Comparison of ENCODE assay signal across 22 cellular contexts in the genomic region with DNA sequence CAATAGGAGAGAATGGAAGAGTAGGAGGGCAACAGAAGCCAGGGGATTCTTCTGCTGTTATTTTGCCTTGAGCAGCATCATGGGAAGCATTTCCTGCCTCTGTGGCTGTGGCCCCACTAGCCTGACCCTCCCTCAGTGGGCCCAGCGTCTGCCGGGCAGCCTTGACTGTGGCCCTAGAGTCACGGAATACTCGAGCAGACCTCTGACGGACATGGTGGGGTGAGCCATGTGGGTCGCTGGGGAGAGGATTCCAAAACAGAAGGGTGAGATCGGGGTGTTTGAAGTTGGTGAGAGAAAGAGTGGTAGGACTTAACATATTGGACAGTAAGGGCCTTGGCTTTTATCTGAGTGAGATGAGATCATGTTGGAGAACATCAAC. TPM values are rescaled to one million over a fixed set of nuclear protein-coding genes. Genes with fewer than 3 reads are reported as not detected.
A peak's percentile ranks its signal among the peaks of the same experiment; 100 is the strongest.
DNase-seq lines count a peak whose midpoint lies in the region; ATAC-seq, FAIRE-seq and TF ChIP-seq lines count a peak whose summit lies in the region.
"Had no signal": no experiment of that assay in that cellular context is flagged by ENCODE, and none has a peak within 500 bp of the region (broad histone marks: within the 10 kb centered on the region; RNA-seq: fewer than 3 reads in every experiment).

No MANE protein-coding gene starts in this region.

- POLR2A ChIA-PET in activated naive CD8-positive, alpha-beta T cell treated with anti-CD3 and anti-CD28 coated beads, Interleukin-2, amount 10 ng/mL, durations not matched to agents 7 days and 5 days (lab: Charles Lee): no interaction called here
- POLR2A ChIA-PET in PC-9 (lab: Charles Lee; ENCODE audit: unreplicated experiment): no interaction called here

- intact Hi-C loops in kidney (cut with DNase I): no loop called here
- intact Hi-C loops in prostate gland (cut with DNase I): no loop called here
- intact Hi-C loops in PC-9 (cut with micrococcal nuclease; ENCODE audit: unreplicated experiment): no loop called here

- no peaks in the 10 kb centered on the region for H3K79me2 ChIP-seq in PC-9 (ENCODE audit: low read depth)

- CTCF ChIA-PET in PC-9 (lab: Charles Lee): no interaction called here

- H3K36me3 Mint-ChIP-seq in activated naive CD8-positive, alpha-beta T cell treated with anti-CD3 and anti-CD28 coated beads, Interleukin-2, amount 10 ng/mL, durations not matched to agents 7 days and 5 days: no peaks in the 10 kb centered on the region
- no peaks in the 10 kb centered on the region for H3K36me3 Mint-ChIP-seq in activated naive CD8-positive, alpha-beta T cell treated with anti-CD3 and anti-CD28 coated beads for 36 hours
- H3K36me3 Mint-ChIP-seq: CD8-positive, alpha-beta T cell; T-cell had no signal

- no peak overlapping the region for H3K27ac Mint-ChIP-seq in activated naive CD8-positive, alpha-beta T cell treated with anti-CD3 and anti-CD28 coated beads, Interleukin-2, amount 10 ng/mL, durations not matched to agents 7 days and 5 days
- H3K27ac Mint-ChIP-seq in activated naive CD8-positive, alpha-beta T cell treated with anti-CD3 and anti-CD28 coated beads for 36 hours: no peak overlapping the region
- H3K27ac Mint-ChIP-seq: CD8-positive, alpha-beta T cell; T-cell had no signal

- no peaks in the 10 kb centered on the region for H4K20me1 ChIP-seq in PC-9 (ENCODE audit: insufficient read depth)

- H3K9me3 Mint-ChIP-seq in activated naive CD8-positive, alpha-beta T cell treated with anti-CD3 and anti-CD28 coated beads, Interleukin-2, amount 10 ng/mL, durations not matched to agents 7 days and 5 days: no peaks in the 10 kb centered on the region
- no peaks in the 10 kb centered on the region for H3K9me3 Mint-ChIP-seq in activated naive CD8-positive, alpha-beta T cell treated with anti-CD3 and anti-CD28 coated beads for 36 hours
- H3K9me3 Mint-ChIP-seq: CD8-positive, alpha-beta T cell; T-cell had no signal

- H3K4me1 ChIP-seq in kidney (ENCODE audit: control insufficient read depth in 1 of 2, insufficient read depth in 1 of 2, low read depth in 1 of 2, low read length in 2 of 2) (no peaks in the 10 kb centered on the region), prostate gland (replicated peaks) (no peaks in the 10 kb centered on the region), PC-9 (replicated peaks; ENCODE audit: insufficient read depth) (no peaks in the 10 kb centered on the region)

- TF ChIP-seq POLR2A in prostate gland (IDR thresholded peaks at IDR 0.05): no peak

- no peak for FAIRE-seq in kidney (lab: Jason Lieb, UNC)

- no peak overlapping the region for H3K4me3 Mint-ChIP-seq in activated naive CD8-positive, alpha-beta T cell treated with anti-CD3 and anti-CD28 coated beads, Interleukin-2, amount 10 ng/mL, durations not matched to agents 7 days and 5 days
- no peak overlapping the region for H3K4me3 Mint-ChIP-seq in activated naive CD8-positive, alpha-beta T cell treated with anti-CD3 and anti-CD28 coated beads for 36 hours
- H3K4me3 Mint-ChIP-seq: CD8-positive, alpha-beta T cell; T-cell had no signal

- no peak overlapping the region for H3K4me2 ChIP-seq in PC-9

- H3K27me3 ChIP-seq in prostate gland (replicated peaks; ENCODE audit: insufficient read depth) (no peaks in the 10 kb centered on the region), PC-9 (ENCODE audit: insufficient read depth, low read depth) (peaks cover 82% of the 10 kb centered on the region)

- no peaks in the 10 kb centered on the region for H3F3A ChIP-seq in PC-9 (ENCODE audit: insufficient read depth, low read depth)

- H3K27ac ChIP-seq in kidney (ENCODE audit: low read depth in 2 of 2, low read length in 2 of 2): no peak overlapping the region
- no peak overlapping the region for H3K27ac ChIP-seq in prostate gland
- H3K27ac ChIP-seq in PC-9: no peak overlapping the region

- no peak overlapping the region for H3K9ac ChIP-seq in kidney (ENCODE audit: low read length in 2 of 2)

- H2AFZ ChIP-seq in PC-9: no peak overlapping the region

- H3K9me2 ChIP-seq in PC-9 (ENCODE audit: insufficient read depth): no peaks in the 10 kb centered on the region

- TF ChIP-seq CTCF in kidney (IDR thresholded peaks at IDR 0.05; ENCODE audit: borderline replicate concordance, extremely low read depth, insufficient read depth) (no peak), prostate gland (IDR thresholded peaks at IDR 0.05) (no peak), PC-9 (conservative IDR thresholded peaks at IDR 0.05) (no peak)

- H3K9me3 ChIP-seq in kidney (ENCODE audit: control insufficient read depth in 1 of 2, low read length in 2 of 2) (no peaks in the 10 kb centered on the region), prostate gland (no peaks in the 10 kb centered on the region), PC-9 (ENCODE audit: insufficient read depth, low read depth) (no peaks in the 10 kb centered on the region)

- H3K4me1 Mint-ChIP-seq in activated naive CD8-positive, alpha-beta T cell treated with anti-CD3 and anti-CD28 coated beads, Interleukin-2, amount 10 ng/mL, durations not matched to agents 7 days and 5 days: no peaks in the 10 kb centered on the region
- no peaks in the 10 kb centered on the region for H3K4me1 Mint-ChIP-seq in activated naive CD8-positive, alpha-beta T cell treated with anti-CD3 and anti-CD28 coated beads for 36 hours
- H3K4me1 Mint-ChIP-seq: T-cell had no signal

- H3K4me3 ChIP-seq in kidney (ENCODE audit: low read length in 2 of 2) (no peak overlapping the region), prostate gland (no peak overlapping the region), PC-9 (no peak overlapping the region)
- H3K4me3 ChIP-seq: GM12878 had no signal

- peaks cover 15% of the 10 kb centered on the region for H3K27me3 Mint-ChIP-seq in activated naive CD8-positive, alpha-beta T cell treated with anti-CD3 and anti-CD28 coated beads, Interleukin-2, amount 10 ng/mL, durations not matched to agents 7 days and 5 days
- H3K27me3 Mint-ChIP-seq in activated naive CD8-positive, alpha-beta T cell treated with anti-CD3 and anti-CD28 coated beads for 36 hours: peaks cover 4% of the 10 kb centered on the region

- in situ Hi-C loops in KBM-7 (cut with MboI; ENCODE audit: low pct_unique_long_range_greater_than_20kb, low sequenced_read_pairs): no loop called here

- no TSS peak for BruUV-seq in PC-9 (replicated peaks; lab: Mats Ljungman, UMichigan)

- no peak for ATAC-seq in activated naive CD8-positive, alpha-beta T cell treated with anti-CD3 and anti-CD28 coated beads, Interleukin-2, amount 10 ng/mL, durations not matched to agents 7 days and 5 days (ENCODE audit: low read depth)
- ATAC-seq in HG02885 (IDR thresholded peaks at IDR 0.05; ENCODE audit: poor library complexity, unreplicated experiment): peak; percentile 33
- ATAC-seq in HG02642 (IDR thresholded peaks at IDR 0.05; ENCODE audit: poor library complexity, unreplicated experiment): no peak
- ATAC-seq: CD8-positive, alpha-beta T cell; GM12878; Panc1; SK-N-SH treated with all-trans-retinoic acid at 6 μM for 48 hours; T-cell had no signal

- H3K36me3 ChIP-seq in kidney (ENCODE audit: control insufficient read depth in 1 of 2, insufficient read depth in 2 of 2, low read length in 2 of 2) (no peaks in the 10 kb centered on the region), prostate gland (no peaks in the 10 kb centered on the region), PC-9 (ENCODE audit: low read depth) (no peaks in the 10 kb centered on the region)

- peak; percentile 9 for DNase-seq in activated naive CD8-positive, alpha-beta T cell treated with anti-CD3 and anti-CD28 coated beads, Interleukin-2, amount 10 ng/mL, durations not matched to agents 7 days and 5 days
- no peak for DNase-seq in activated naive CD8-positive, alpha-beta T cell treated with anti-CD3 and anti-CD28 coated beads for 36 hours
- DNase-seq in kidney: peak; percentile 32
- DNase-seq in KBM-7: no peak
- DNase-seq in prostate gland (ENCODE audit: low spot score): no peak
- DNase-seq in PC-9: no peak
- DNase-seq: AML-193; C1 segment of cervical spinal cord; CD8-positive, alpha-beta T cell; DND-41; H7; MM.1S; NCI-H1048; NCI-H1417 treated with DMSO at 0.1 percent for 48 hours; NCI-H1930; NCI-H510A; T-cell had no signal

- WGBS in prostate gland: over 99% methylated on average over 7 of the region's 7 CpGs

RNA-seq across cellular contexts. Expression of a gene that starts 8.3 kb away (rescaled TPM):
- total RNA-seq in activated naive CD8-positive, alpha-beta T cell treated with anti-CD3 and anti-CD28 coated beads, Interleukin-2, amount 10 ng/mL, durations not matched to agents 7 days and 5 days: 10 to 100 TPM; 29.0 to 38.9 TPM
- 10 to 100 TPM; 18.7 to 19.4 TPM for total RNA-seq in activated naive CD8-positive, alpha-beta T cell treated with anti-CD3 and anti-CD28 coated beads for 36 hours
- 40.7 TPM for total RNA-seq in kidney
- polyA plus RNA-seq in kidney (ENCODE audit: insufficient read depth, low read depth, low replicate concordance): 40.9 TPM
- 10 to 100 TPM; 31.6 to 38.1 TPM for total RNA-seq in prostate gland
- 32.6 and 37.3 TPM in 2 replicates for total RNA-seq in PC-9 (2021)

Comparison
In these comparisons a context has a peak if more than half of its experiments do, and no peak if none do; other contexts are left out.
1. DNase-seq: peak in activated naive CD8-positive, alpha-beta T cell treated with anti-CD3 and anti-CD28 coated beads, Interleukin-2, amount 10 ng/mL, durations not matched to agents 7 days and 5 days (single experiment) and kidney (single experiment); none in activated naive CD8-positive, alpha-beta T cell treated with anti-CD3 and anti-CD28 coated beads for 36 hours (single experiment), KBM-7 (single experiment), prostate gland (single experiment) and PC-9 (0 of 2).